Comparison of ENCODE assay signal across 9 cellular contexts in the genomic region with DNA sequence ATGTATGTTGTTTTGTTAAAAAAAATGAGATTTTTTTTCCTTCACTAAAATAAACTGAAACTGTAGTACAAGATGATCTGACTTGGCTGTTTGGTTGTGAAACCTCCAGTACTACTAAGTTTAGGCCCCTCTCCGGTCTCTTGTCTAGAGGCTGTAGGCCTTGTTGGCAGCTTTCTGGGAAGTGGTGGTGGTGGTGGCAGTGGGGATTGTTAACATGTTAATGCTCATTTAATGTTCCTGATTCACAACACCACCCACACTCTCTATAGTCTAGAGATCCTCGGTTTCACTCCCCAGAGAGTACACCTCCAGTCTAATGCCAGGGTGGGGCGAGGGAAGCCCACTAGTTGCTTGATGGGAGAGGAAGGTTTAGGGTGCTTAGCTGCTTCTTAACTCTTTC. TPM values are rescaled to one million over a fixed set of nuclear protein-coding genes. Genes with fewer than 3 reads are reported as not detected.
DNase-seq lines count a peak whose midpoint lies in the region; ATAC-seq lines count a peak whose summit lies in the region.
"Had no signal": no experiment of that assay in that cellular context is flagged by ENCODE, and none has a peak within 500 bp of the region (broad histone marks: within the 10 kb centered on the region; RNA-seq: fewer than 3 reads in every experiment).

No MANE protein-coding gene starts in this region.

- H3K4me1 Mint-ChIP-seq in activated CD8-positive, alpha-beta memory T cell treated with anti-CD3 and anti-CD28 coated beads, Interleukin-2, amount 10 ng/mL, durations not matched to agents 7 days and 5 days, result peaks cover 65% of the 10 kb centered on the region

- peak overlapping the region; percentile 67 for H3K4me3 Mint-ChIP-seq in activated CD8-positive, alpha-beta memory T cell treated with anti-CD3 and anti-CD28 coated beads, Interleukin-2, amount 10 ng/mL, durations not matched to agents 7 days and 5 days

- H3K27me3 Mint-ChIP-seq in activated CD8-positive, alpha-beta memory T cell treated with anti-CD3 and anti-CD28 coated beads, Interleukin-2, amount 10 ng/mL, durations not matched to agents 7 days and 5 days, result no peaks in the 10 kb centered on the region

- in situ Hi-C loops in KBM-7 (cut with MboI; ENCODE audit: low pct_unique_long_range_greater_than_20kb, low sequenced_read_pairs), result no loop called here

- CTCF ChIA-PET in activated CD8-positive, alpha-beta memory T cell treated with anti-CD3 and anti-CD28 coated beads, Interleukin-2, amount 10 ng/mL, durations not matched to agents 7 days and 5 days (lab: Charles Lee), result interaction anchor here (0.7 to 2.4 kb wide), 8 partner anchors 15 to 105 kb away, joined by 3 to 9 read pairs (median 3); a partner anchor contains a TSS

- peak overlapping the region; percentile 4 for H3K27ac ChIP-seq in stomach smooth muscle (ENCODE audit: low read length)
- H3K27ac ChIP-seq: epithelial cell of prostate had no signal

- no peaks in the 10 kb centered on the region for H3K27me3 ChIP-seq in stomach smooth muscle (ENCODE audit: control insufficient read depth in 1 of 2, insufficient read depth in 2 of 2, low read length in 2 of 2)
- H3K27me3 ChIP-seq in MG63, result no peaks in the 10 kb centered on the region

- H3K36me3 Mint-ChIP-seq in activated CD8-positive, alpha-beta memory T cell treated with anti-CD3 and anti-CD28 coated beads, Interleukin-2, amount 10 ng/mL, durations not matched to agents 7 days and 5 days, result peaks cover 55% of the 10 kb centered on the region

- ATAC-seq in activated CD8-positive, alpha-beta memory T cell treated with anti-CD3 and anti-CD28 coated beads, Interleukin-2, amount 10 ng/mL, durations not matched to agents 7 days and 5 days, result peak; percentile 76
- ATAC-seq in HG03095 (IDR thresholded peaks at IDR 0.05; ENCODE audit: unreplicated experiment), result no peak

- H3K9me3 Mint-ChIP-seq in activated CD8-positive, alpha-beta memory T cell treated with anti-CD3 and anti-CD28 coated beads, Interleukin-2, amount 10 ng/mL, durations not matched to agents 7 days and 5 days (ENCODE audit: low read depth), result no peaks in the 10 kb centered on the region

- peak overlapping the region in 1 of 2 donors; percentile 57 for H3K9ac ChIP-seq in stomach smooth muscle (ENCODE audit: low read length in 2 of 2)

- H3K4me1 ChIP-seq in stomach smooth muscle (ENCODE audit: control insufficient read depth, insufficient read depth, low read length), result no peaks in the 10 kb centered on the region

- no peaks in the 10 kb centered on the region for H3K9me3 ChIP-seq in stomach smooth muscle (ENCODE audit: control insufficient read depth in 2 of 2, low read length in 2 of 2)
- no peaks in the 10 kb centered on the region for H3K9me3 ChIP-seq in MG63

- peak; percentile 32 for DNase-seq in KBM-7
- peak; percentile 73 for DNase-seq in activated CD8-positive, alpha-beta memory T cell treated with anti-CD3 and anti-CD28 coated beads, Interleukin-2, amount 10 ng/mL, durations not matched to agents 7 days and 5 days
- DNase-seq in iPS-NIHi11 (ENCODE audit: low spot score), result peak; percentile 12
- DNase-seq in NCI-H128 (lab: John Stamatoyannopoulos, UW; ENCODE audit: unreplicated experiment), result no peak
- no peak for DNase-seq in activated gamma-delta T cell treated with Interleukin-2 at 50 U/mL for 16 hours
- no peak for DNase-seq in MG63

- H3K36me3 ChIP-seq in stomach smooth muscle (ENCODE audit: control insufficient read depth in 2 of 2, insufficient read depth in 2 of 2, low read length in 2 of 2) (peaks cover 2 to 3% of the 10 kb centered on the region in 2 donors), MG63 (peaks cover 33% of the 10 kb centered on the region)

- H3K4me3 ChIP-seq in stomach smooth muscle (ENCODE audit: low read length in 2 of 2) (peak overlapping the region in 1 of 2 donors; percentile 1), MG63 (no peak overlapping the region)

- peak overlapping the region; percentile 86 for H3K27ac Mint-ChIP-seq in activated CD8-positive, alpha-beta memory T cell treated with anti-CD3 and anti-CD28 coated beads, Interleukin-2, amount 10 ng/mL, durations not matched to agents 7 days and 5 days

RNA-seq across cellular contexts. Expression of a gene that starts 24.1 kb away (rescaled TPM):
- total RNA-seq in activated CD8-positive, alpha-beta memory T cell treated with anti-CD3 and anti-CD28 coated beads, Interleukin-2, amount 10 ng/mL, durations not matched to agents 7 days and 5 days, result 100 to 1,000 TPM; 151 to 170 TPM
- total RNA-seq in MG63 (2014; rRNA removed; shearing (Covaris generic); ENCODE audit: low replicate concordance), result 9.8 and 15.7 TPM in 2 replicates

RNA-seq across cellular contexts. Expression of a gene that starts 30.2 kb away (rescaled TPM):
- 10 to 100 TPM; 22.3 to 31.2 TPM for total RNA-seq in activated CD8-positive, alpha-beta memory T cell treated with anti-CD3 and anti-CD28 coated beads, Interleukin-2, amount 10 ng/mL, durations not matched to agents 7 days and 5 days
- 63.9 and 75.9 TPM in 2 replicates for total RNA-seq in MG63 (2014; rRNA removed; shearing (Covaris generic); ENCODE audit: low replicate concordance)

Comparison
In these comparisons a context has a peak if more than half of its experiments do, and no peak if none do; other contexts are left out.
1. DNase-seq: peak in KBM-7 (single experiment), activated CD8-positive, alpha-beta memory T cell treated with anti-CD3 and anti-CD28 coated beads, Interleukin-2, amount 10 ng/mL, durations not matched to agents 7 days and 5 days (single experiment) and iPS-NIHi11 (single experiment); none in NCI-H128 (single experiment), activated gamma-delta T cell treated with Interleukin-2 at 50 U/mL for 16 hours (single experiment) and MG63 (single experiment).